Comparison of ENCODE assay signal across 11 cellular contexts in genomic region chr10:50862719-50863118, GRCh38. TPM values are rescaled to one million over a fixed set of nuclear protein-coding genes. Genes with fewer than 3 reads are reported as not detected.
"Had no signal": no experiment of that assay in that cellular context is flagged by ENCODE, and none has a peak within 500 bp of the region (broad histone marks: within the 10 kb centered on the region; RNA-seq: fewer than 3 reads in every experiment).

No MANE protein-coding gene starts in this region.

- H3K9ac ChIP-seq: GM23248 had no signal

- ATAC-seq: GM23338, HCT116 had no signal

- DNase-seq: GM23248, GOT3, H7, H9, HCEC 1CT, HFFc6 had no signal

- H3K9me3 Mint-ChIP-seq: GM23338, H9, HFFc6 had no signal

- H3K4me3 Mint-ChIP-seq: GM23338, H9, HFFc6 had no signal

- FAIRE-seq: H1, H54 had no signal

- H3K27ac Mint-ChIP-seq: GM23338, H9, HFFc6 had no signal

- H3K36me3 ChIP-seq: HAP-1 had no signal

- H3K4me1 ChIP-seq: HAP-1 had no signal

- H3K4me2 ChIP-seq: GM23338 had no signal

- H3K4me3 ChIP-seq: GM23248, GM23338, HAP-1 had no signal

- H2AFZ ChIP-seq: GM23248, GM23338 had no signal

- H3K9me3 ChIP-seq: HAP-1 had no signal

- H3K27ac ChIP-seq: GM23248 had no signal

RNA-seq across cellular contexts. Expression of gene A1CF, which starts 22.7 kb away (rescaled TPM):
- total RNA-seq: GM23248, GM23338, H1, H7, H9, HFFc6 had no signal
- polyA plus RNA-seq: GM23248, H1 had no signal
